Comparison of ENCODE assay signal across 16 cellular contexts in genomic region chr6:150692604-150693003, GRCh38.
DNase-seq lines count a peak whose midpoint lies in the region; ATAC-seq, FAIRE-seq and TF ChIP-seq lines count a peak whose summit lies in the region.
"Had no signal": no experiment of that assay in that cellular context is flagged by ENCODE, and none has a peak within 500 bp of the region (broad histone marks: within the 10 kb centered on the region; RNA-seq: fewer than 3 reads in every experiment).

No MANE protein-coding gene starts in this region.

- H3K36me3 ChIP-seq in HepG2 (replicated peaks in 1 of 2; ENCODE audit: control insufficient read depth in 1 of 2, insufficient read depth in 2 of 2, low read length in 2 of 2), result no peaks in the 10 kb centered on the region
- H3K36me3 ChIP-seq in stomach, result no peaks in the 10 kb centered on the region
- H3K36me3 ChIP-seq: uterus had no signal

- H2AFZ ChIP-seq in HepG2 (ENCODE audit: low read length), result no peak overlapping the region

- TF ChIP-seq EP300 in HepG2 (IDR thresholded peaks at IDR 0.05; ENCODE audit: low read depth in 2 of 2, low read length in 2 of 2) (no peak), HepG2 (CRISPR knock-in tag; IDR thresholded peaks at IDR 0.05; ENCODE audit: borderline replicate concordance) (no peak), stomach (IDR thresholded peaks at IDR 0.05) (no peak)

- intact Hi-C loops in activated B cell treated with CpG ODN at 0.5 μM for 24 hours (cut with micrococcal nuclease) (loop anchor here (5.0 kb wide), 1 partner anchor 120 kb away; no protein-coding TSS in a partner anchor), HepG2 (cut with micrococcal nuclease; ENCODE audit: unreplicated experiment) (no loop called here), stomach (cut with DNase I; ENCODE audit: low total_unique reads) (no loop called here)

- H3K27ac Mint-ChIP-seq in activated B cell treated with CpG ODN at 0.5 μM for 24 hours, result peak overlapping the region; percentile 71
- H3K27ac Mint-ChIP-seq: natural killer cell treated with Interleukin-12 subunit alpha and Interleukin-12 subunit beta and Interleukin-15 and Interleukin-18, amount 100 ng/mL, for 72 hours had no signal

- DNase-seq in activated B cell treated with CpG ODN at 0.5 μM for 24 hours, result no peak
- no peak for DNase-seq in HepG2 (ENCODE audit: low spot score)
- DNase-seq in stomach, result no peak
- DNase-seq in T-helper 9 cell, result no peak
- no peak for DNase-seq in NCI-H345 (lab: John Stamatoyannopoulos, UW)
- DNase-seq: C1 segment of cervical spinal cord; effector memory CD4-positive, alpha-beta T cell; NCI-H2171 treated with DMSO at 0.1 percent for 48 hours; uterus had no signal

- no TSS peak for BruUV-seq in HepG2 (replicated peaks; lab: Mats Ljungman, UMichigan)

- H3K4me3 ChIP-seq in HepG2 (replicated peaks in 1 of 3; ENCODE audit: insufficient read depth in 1 of 3, low read depth in 2 of 3, low read length in 3 of 3), result no peak overlapping the region
- no peak overlapping the region for H3K4me3 ChIP-seq in stomach
- H3K4me3 ChIP-seq: uterus had no signal

- CTCF ChIA-PET in activated B cell treated with CpG ODN at 0.5 μM for 24 hours (lab: Charles Lee) (no interaction called here), HepG2 (lab: Yijun Ruan, JAX; ENCODE audit: low intra/inter-chr PET ratio, low total read pairs) (no interaction called here)

- no peaks in the 10 kb centered on the region for H4K20me1 ChIP-seq in HepG2 (ENCODE audit: insufficient read depth, low read length)

- TF ChIP-seq POLR2A in HepG2 (IDR thresholded peaks at IDR 0.05; ENCODE audit: insufficient read depth in 1 of 2, low read depth in 2 of 2, low read length in 2 of 2), result no peak
- TF ChIP-seq POLR2A in stomach (IDR thresholded peaks at IDR 0.05), result no peak

- no peak overlapping the region for H3K4me2 ChIP-seq in HepG2 (ENCODE audit: low read depth, low read length)

- TF ChIP-seq RAD21 in HepG2 (CRISPR knock-in tag; IDR thresholded peaks at IDR 0.05), result no peak

- 30% methylated on average over 2 of the region's 2 CpGs for WGBS in HepG2 (ENCODE audit: low lambda C conversion rate)
- WGBS in stomach, 5 donors, result 81 to 95% (median 86%) methylated on average over 2 of the region's 2 CpGs

- no peaks in the 10 kb centered on the region for H3K79me2 ChIP-seq in HepG2 (ENCODE audit: insufficient read depth, low read length)

- H3K27me3 ChIP-seq in HepG2 (ENCODE audit: control insufficient read depth in 1 of 2, insufficient read depth in 2 of 2, low read length in 2 of 2) (no peaks in the 10 kb centered on the region), stomach (no peaks in the 10 kb centered on the region)
- H3K27me3 ChIP-seq: uterus had no signal

- in situ Hi-C loops in HepG2 (cut with HindIII; ENCODE audit: extremely low pct_ligation_motif_present, low pct_unique_long_range_greater_than_20kb), result no loop called here

- peaks cover 94% of the 10 kb centered on the region for H3K4me1 Mint-ChIP-seq in activated B cell treated with CpG ODN at 0.5 μM for 24 hours

- FAIRE-seq in HepG2 (lab: Jason Lieb, UNC), result no peak
- FAIRE-seq: TTC549 had no signal

- no peak overlapping the region for H3K4me3 Mint-ChIP-seq in activated B cell treated with CpG ODN at 0.5 μM for 24 hours
- H3K4me3 Mint-ChIP-seq: natural killer cell treated with Interleukin-12 subunit alpha and Interleukin-12 subunit beta and Interleukin-15 and Interleukin-18, amount 100 ng/mL, for 72 hours had no signal

- H3K4me1 ChIP-seq in HepG2 (ENCODE audit: insufficient read depth, low read length) (peaks cover 7% of the 10 kb centered on the region), stomach (peaks cover 4 to 11% (median 7%) of the 10 kb centered on the region in 4 donors)

- H3K27ac ChIP-seq in HepG2 (ENCODE audit: extremely low read length, insufficient read depth, low read length) (no peak overlapping the region), stomach (no peak overlapping the region)
- H3K27ac ChIP-seq: RWPE1, uterus had no signal

- POLR2A ChIA-PET in activated B cell treated with CpG ODN at 0.5 μM for 24 hours (lab: Charles Lee), result interaction anchor here (1.5 kb wide), 1 partner anchor 93 kb away, joined by 4 read pairs; the partner anchor contains the start of gene PLEKHG1
- POLR2A ChIA-PET in HepG2 (lab: Yijun Ruan, JAX), result no interaction called here

- no peak overlapping the region for H3K9ac ChIP-seq in HepG2 (ENCODE audit: insufficient read depth, low read depth, low read length)

- no peaks in the 10 kb centered on the region for H3K9me3 ChIP-seq in HepG2 (ENCODE audit: low read length)
- H3K9me3 ChIP-seq in stomach, result no peaks in the 10 kb centered on the region
- H3K9me3 ChIP-seq: uterus had no signal

- H3K9me3 Mint-ChIP-seq in activated B cell treated with CpG ODN at 0.5 μM for 24 hours, result no peaks in the 10 kb centered on the region
- H3K9me3 Mint-ChIP-seq: natural killer cell treated with Interleukin-12 subunit alpha and Interleukin-12 subunit beta and Interleukin-15 and Interleukin-18, amount 100 ng/mL, for 72 hours had no signal

- TF ChIP-seq CTCF in activated B cell treated with CpG ODN at 0.5 μM for 24 hours (IDR thresholded peaks at IDR 0.05) (no peak), HepG2 (CRISPR knock-in tag; IDR thresholded peaks at IDR 0.05) (no peak), stomach (IDR thresholded peaks at IDR 0.05) (no peak)

- ATAC-seq in GM18858 (IDR thresholded peaks at IDR 0.05; ENCODE audit: unreplicated experiment) (peak; percentile 55), GM21529 (IDR thresholded peaks at IDR 0.05; ENCODE audit: unreplicated experiment) (peak; percentile 80), HG03045 (IDR thresholded peaks at IDR 0.05; ENCODE audit: unreplicated experiment) (peak; percentile 71), activated B cell treated with CpG ODN at 0.5 μM for 24 hours (ENCODE audit: low read depth) (no peak), HepG2 (no peak)
- ATAC-seq: HCT116; natural killer cell treated with Interleukin-12 subunit alpha and Interleukin-12 subunit beta and Interleukin-15 and Interleukin-18, amount 100 ng/mL, for 72 hours had no signal

- H3K27me3 Mint-ChIP-seq in activated B cell treated with CpG ODN at 0.5 μM for 24 hours, result no peaks in the 10 kb centered on the region

- peaks cover 33% of the 10 kb centered on the region for H3K36me3 Mint-ChIP-seq in activated B cell treated with CpG ODN at 0.5 μM for 24 hours (ENCODE audit: low read depth)
- H3K36me3 Mint-ChIP-seq: natural killer cell treated with Interleukin-12 subunit alpha and Interleukin-12 subunit beta and Interleukin-15 and Interleukin-18, amount 100 ng/mL, for 72 hours had no signal

TF ChIP-seq in HepG2, 621 proteins besides CTCF, POLR2A, EP300 and RAD21:
- TF ChIP-seq SMARCE1 (IDR thresholded peaks at IDR 0.05; ENCODE audit: borderline replicate concordance), result no peak
- TF ChIP-seq KDM3A (CRISPR knock-in tag; IDR thresholded peaks at IDR 0.05; ENCODE audit: low read depth), result no peak
- no peak for TF ChIP-seq THYN1 (CRISPR knock-in tag; IDR thresholded peaks at IDR 0.05; ENCODE audit: borderline replicate concordance, low read depth)
- no peak for TF ChIP-seq GRHL1 (CRISPR knock-in tag; conservative IDR thresholded peaks at IDR 0.05)

Comparison
In these comparisons a context has a peak if more than half of its experiments do, and no peak if none do; other contexts are left out.
1. ATAC-seq: peak in GM18858 (single experiment), GM21529 (single experiment) and HG03045 (single experiment); none in activated B cell treated with CpG ODN at 0.5 μM for 24 hours (single experiment) and HepG2 (single experiment).